Comparison of ENCODE assay signal across 10 cellular contexts in genomic region chr7:50206521-50207250, GRCh38.
DNase-seq lines count a peak whose midpoint lies in the region; ATAC-seq lines count a peak whose summit lies in the region.
"Had no signal": no experiment of that assay in that cellular context is flagged by ENCODE, and none has a peak within 500 bp of the region (broad histone marks: within the 10 kb centered on the region; RNA-seq: fewer than 3 reads in every experiment).

No MANE protein-coding gene starts in this region.

- no peaks in the 10 kb centered on the region for H3K79me2 ChIP-seq in trophoblast cell (ENCODE audit: control insufficient read depth, insufficient read depth, low read length, poor library complexity)

- H3K9me3 ChIP-seq in trophoblast cell (ENCODE audit: insufficient read depth, low read depth, low read length) = peaks cover 5% of the 10 kb centered on the region
- H3K9me3 ChIP-seq: stomach had no signal

- H3K4me1 ChIP-seq in trophoblast cell (ENCODE audit: control insufficient read depth in 1 of 2, insufficient read depth in 2 of 2, low read length in 2 of 2) = peaks cover 2 to 6% of the 10 kb centered on the region in 2 experiments

- no peak overlapping the region for H3K14ac ChIP-seq in trophoblast cell (ENCODE audit: low read length)

- H3K27me3 ChIP-seq in trophoblast cell (ENCODE audit: insufficient read depth, low read length) = no peaks in the 10 kb centered on the region

- H3K18ac ChIP-seq in trophoblast cell (ENCODE audit: low read length) = no peak overlapping the region

- DNase-seq in KG1 (lab: John Stamatoyannopoulos, UW) (peak; percentile 23), trophoblast cell (no peak), DMS79 treated with DMSO at 0.1 percent for 48 hours (lab: John Stamatoyannopoulos, UW) (no peak)
- peak; percentile 69 for DNase-seq in activated CD4-positive, alpha-beta T cell treated with anti-CD3 and anti-CD28 coated beads, Interleukin-2, amount 50 U/mL, for 1 hour
- peak; percentile 45 for DNase-seq in effector CD8-positive, alpha-beta T cell (lab: John Stamatoyannopoulos, UW)
- peak; percentile 54 for DNase-seq in stimulated activated CD8-positive, alpha-beta memory T cell treated with anti-CD3 and anti-CD28 coated beads, Interleukin-12 subunit alpha, Interleukin-12 subunit beta, amount 100 ng/mL, for 1 hour (ENCODE audit: low read depth)
- DNase-seq: GF-D8, stomach had no signal

- H2AFZ ChIP-seq in trophoblast cell (ENCODE audit: insufficient read depth, low read length, poor library complexity) = no peak overlapping the region

- H2BK5ac ChIP-seq in trophoblast cell (ENCODE audit: low read depth, low read length, poor library complexity) = no peak overlapping the region

- H4K91ac ChIP-seq in trophoblast cell (ENCODE audit: low read depth, low read length) = no peak overlapping the region

- H3K4me2 ChIP-seq in trophoblast cell (ENCODE audit: low read length) = no peak overlapping the region

- H3K4me3 ChIP-seq in trophoblast cell (ENCODE audit: low read depth, low read length) = no peak overlapping the region
- H3K4me3 ChIP-seq: stomach had no signal

- no peak overlapping the region for H2AK5ac ChIP-seq in trophoblast cell (ENCODE audit: low read length)

- H4K8ac ChIP-seq in trophoblast cell (ENCODE audit: low read depth, low read length) = no peak overlapping the region

- no peak for ATAC-seq in GM21367 (IDR thresholded peaks at IDR 0.05; ENCODE audit: unreplicated experiment)
- no peak for ATAC-seq in HG03460 (IDR thresholded peaks at IDR 0.05; ENCODE audit: unreplicated experiment)

- no peak overlapping the region for H2BK12ac ChIP-seq in trophoblast cell (ENCODE audit: low read length)

- no peak overlapping the region for H3K23ac ChIP-seq in trophoblast cell (ENCODE audit: low read length)

- H3K9ac ChIP-seq in trophoblast cell (ENCODE audit: low read length) = no peak overlapping the region

- H3K79me1 ChIP-seq in trophoblast cell (ENCODE audit: low read length) = no peaks in the 10 kb centered on the region

- no peak overlapping the region for H4K12ac ChIP-seq in trophoblast cell (ENCODE audit: low read depth, low read length)

- H3K4ac ChIP-seq in trophoblast cell (ENCODE audit: low read depth, low read length) = no peak overlapping the region

- H2BK120ac ChIP-seq in trophoblast cell (ENCODE audit: insufficient read depth, low read length, poor library complexity) = no peak overlapping the region

- WGBS in trophoblast cell (ENCODE audit: extremely low coverage, insufficient coverage, insufficient read length) = no CpG with 5 or more reads among the region's 20 CpGs

- H3K27ac ChIP-seq in trophoblast cell (ENCODE audit: low read depth, low read length) = no peak overlapping the region
- H3K27ac ChIP-seq: stomach had no signal

- H3K36me3 ChIP-seq in trophoblast cell (ENCODE audit: control insufficient read depth in 1 of 2, insufficient read depth in 2 of 2, low read length in 2 of 2) = no peaks in the 10 kb centered on the region
- H3K36me3 ChIP-seq: stomach had no signal

Comparison
In these comparisons a context has a peak if more than half of its experiments do, and no peak if none do; other contexts are left out.
1. DNase-seq: peak in KG1 (single experiment), activated CD4-positive, alpha-beta T cell treated with anti-CD3 and anti-CD28 coated beads, Interleukin-2, amount 50 U/mL, for 1 hour (single experiment), effector CD8-positive, alpha-beta T cell (single experiment) and stimulated activated CD8-positive, alpha-beta memory T cell treated with anti-CD3 and anti-CD28 coated beads, Interleukin-12 subunit alpha, Interleukin-12 subunit beta, amount 100 ng/mL, for 1 hour (single experiment); none in trophoblast cell (0 of 2) and DMS79 treated with DMSO at 0.1 percent for 48 hours (single experiment).